9 cellular contexts compared by ENCODE assay signal in the genomic region with DNA sequence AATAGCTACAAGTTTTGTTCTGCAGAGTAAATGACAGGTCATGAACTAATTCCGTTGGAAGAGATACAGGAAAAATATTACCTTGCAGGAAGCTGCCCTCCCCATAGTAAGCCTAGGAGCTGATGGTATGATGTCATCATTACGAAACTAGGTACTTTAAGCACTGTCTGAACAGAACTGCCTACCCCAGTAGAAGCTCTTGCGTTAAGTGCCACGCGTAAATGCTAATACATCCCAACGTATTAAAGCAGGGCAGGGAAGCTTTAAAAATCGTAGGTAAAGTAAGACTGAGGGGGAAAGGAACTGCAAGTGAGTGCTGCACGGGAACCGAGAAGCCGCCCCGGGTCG. TPM values are rescaled to one million over a fixed set of nuclear protein-coding genes. Genes with fewer than 3 reads are reported as not detected.
DNase-seq lines count a peak whose midpoint lies in the region; ATAC-seq and TF ChIP-seq lines count a peak whose summit lies in the region.
"Had no signal": no experiment of that assay in that cellular context is flagged by ENCODE, and none has a peak within 500 bp of the region (broad histone marks: within the 10 kb centered on the region; RNA-seq: fewer than 3 reads in every experiment).

No MANE protein-coding gene starts in this region.

- H3K4me3 Mint-ChIP-seq in T-cell: peak overlapping the region; percentile 44 to 62 (median 54)

- H3K27ac Mint-ChIP-seq in T-cell: no peak overlapping the region

- CTCF ChIA-PET in T-cell (lab: Charles Lee): no interaction called here

- DNase-seq in NCI-H1694 treated with DMSO at 0.1 percent for 48 hours (lab: John Stamatoyannopoulos, UW) (peak; percentile 26), NCI-H1694 (lab: John Stamatoyannopoulos, UW) (no peak), HFF-Myc (ENCODE audit: extremely low read depth, low read depth) (no peak), MG63 (no peak), T-cell (no peak), fibroblast of lung (ENCODE audit: low read depth in 2 of 2) (peak; percentile 75 to 79), AML-193 (lab: John Stamatoyannopoulos, UW) (no peak)
- DNase-seq: CD4-positive, CD25-positive, alpha-beta regulatory T cell had no signal

- peaks cover 0 to 5% (median 4%) of the 10 kb centered on the region in 3 donors for H3K9me3 Mint-ChIP-seq in T-cell

- H3K79me2 ChIP-seq in fibroblast of lung (ENCODE audit: control insufficient read depth, insufficient read depth, low read length) (peaks cover 22% of the 10 kb centered on the region), neural cell (replicated peaks; ENCODE audit: insufficient read depth, low read length) (peaks cover 8% of the 10 kb centered on the region)

- peaks cover 7 to 9% (median 8%) of the 10 kb centered on the region in 3 donors for H3K4me1 Mint-ChIP-seq in T-cell

- H2AFZ ChIP-seq in fibroblast of lung (ENCODE audit: low read length) (peak overlapping the region; percentile 99), neural cell (ENCODE audit: low read depth, low read length) (peak overlapping the region; percentile 90)

- peaks cover 4% of the 10 kb centered on the region; the same call in 1 of the 2 replicates for H3K9me3 ChIP-seq in MG63
- no peaks in the 10 kb centered on the region for H3K9me3 ChIP-seq in fibroblast of lung (ENCODE audit: control insufficient read depth, insufficient read depth, low read depth, low read length)
- no peaks in the 10 kb centered on the region for H3K9me3 ChIP-seq in neural cell (ENCODE audit: low read length)

- no peaks in the 10 kb centered on the region for H3F3A ChIP-seq in neural cell (ENCODE audit: insufficient read depth, low read length, poor library complexity, severe bottlenecking)

- ATAC-seq in T-cell (replicated peaks in 1 of 4): no peak

- H3K4me3 ChIP-seq in HFF-Myc (replicated peaks; ENCODE audit: low read depth, low read length): peak overlapping the region; percentile 97
- peak overlapping the region; percentile 92 for H3K4me3 ChIP-seq in MG63
- peak overlapping the region; percentile 89 to 99 (median 98) for H3K4me3 ChIP-seq in fibroblast of lung (replicated peaks in 1 of 4; ENCODE audit: control extremely low read depth in 1 of 4, insufficient read depth in 1 of 4, low read depth in 3 of 4, low read length in 4 of 4)
- H3K4me3 ChIP-seq in neural cell (ENCODE audit: low read length): peak overlapping the region; percentile 95

- peaks cover 4% of the 10 kb centered on the region; the same call in 1 of the 2 replicates for H3K36me3 ChIP-seq in MG63
- H3K36me3 ChIP-seq in fibroblast of lung (ENCODE audit: control insufficient read depth, insufficient read depth, low read length): no peaks in the 10 kb centered on the region
- H3K36me3 ChIP-seq in neural cell (ENCODE audit: insufficient read depth, low read length): no peaks in the 10 kb centered on the region

- no peaks in the 10 kb centered on the region for H3K4me1 ChIP-seq in fibroblast of lung (ENCODE audit: control insufficient read depth, extremely low read depth, insufficient read depth, low read length)

- H3K27me3 ChIP-seq in MG63 (peaks cover 4% of the 10 kb centered on the region; the same call in 1 of the 2 replicates), fibroblast of lung (ENCODE audit: control insufficient read depth, insufficient read depth, low read length) (no peaks in the 10 kb centered on the region), neural cell (ENCODE audit: insufficient read depth, low read depth, low read length) (no peaks in the 10 kb centered on the region)

- no peaks in the 10 kb centered on the region for H4K20me1 ChIP-seq in fibroblast of lung (ENCODE audit: control insufficient read depth, extremely low read depth, insufficient read depth, low read length)
- no peaks in the 10 kb centered on the region for H4K20me1 ChIP-seq in neural cell (ENCODE audit: insufficient read depth)

- POLR2A ChIA-PET in T-cell (lab: Charles Lee): no interaction called here

- TF ChIP-seq CTCF in HFF-Myc (IDR thresholded peaks at IDR 0.05; ENCODE audit: low read depth, low read length, missing control alignments) (no peak), fibroblast of lung (conservative IDR thresholded peaks at IDR 0.05 in 1 of 2, IDR thresholded peaks at IDR 0.05 in 1 of 2; ENCODE audit: low read depth in 1 of 2, low read length in 2 of 2) (no peak), neural cell (IDR thresholded peaks at IDR 0.05; ENCODE audit: poor library complexity, severe bottlenecking) (no peak)

- no peaks in the 10 kb centered on the region for H3K9me2 ChIP-seq in neural cell (ENCODE audit: insufficient read depth, low read length)

- H3K36me3 Mint-ChIP-seq in T-cell: no peaks in the 10 kb centered on the region
- H3K36me3 Mint-ChIP-seq: CD4-positive, CD25-positive, alpha-beta regulatory T cell had no signal

- peak overlapping the region; percentile 78 for H3K4me2 ChIP-seq in fibroblast of lung (ENCODE audit: extremely low read depth, insufficient read depth, low read length)
- peak overlapping the region; percentile 29 for H3K4me2 ChIP-seq in neural cell (ENCODE audit: low read length)

- H3K27me3 Mint-ChIP-seq in T-cell: peaks cover 36 to 50% of the 10 kb centered on the region in 2 donors

- peak overlapping the region; percentile 99 for H3K27ac ChIP-seq in fibroblast of lung (ENCODE audit: insufficient read depth, low read length)
- H3K27ac ChIP-seq in neural cell (ENCODE audit: low read length): peak overlapping the region; percentile 45

- TF ChIP-seq EP300 in neural cell (conservative IDR thresholded peaks at IDR 0.05; ENCODE audit: poor library complexity, severe bottlenecking): no peak

- peak overlapping the region; percentile 98 for H3K9ac ChIP-seq in fibroblast of lung (ENCODE audit: insufficient read depth, low read length)
- H3K9ac ChIP-seq in neural cell (ENCODE audit: low read length): peak overlapping the region; percentile 70

- no peak for TF ChIP-seq RAD21 in neural cell (conservative IDR thresholded peaks at IDR 0.05)

TF ChIP-seq in neural cell, 6 proteins besides CTCF, POLR2A, EP300 and RAD21:
- TF ChIP-seq, protein P1, sequence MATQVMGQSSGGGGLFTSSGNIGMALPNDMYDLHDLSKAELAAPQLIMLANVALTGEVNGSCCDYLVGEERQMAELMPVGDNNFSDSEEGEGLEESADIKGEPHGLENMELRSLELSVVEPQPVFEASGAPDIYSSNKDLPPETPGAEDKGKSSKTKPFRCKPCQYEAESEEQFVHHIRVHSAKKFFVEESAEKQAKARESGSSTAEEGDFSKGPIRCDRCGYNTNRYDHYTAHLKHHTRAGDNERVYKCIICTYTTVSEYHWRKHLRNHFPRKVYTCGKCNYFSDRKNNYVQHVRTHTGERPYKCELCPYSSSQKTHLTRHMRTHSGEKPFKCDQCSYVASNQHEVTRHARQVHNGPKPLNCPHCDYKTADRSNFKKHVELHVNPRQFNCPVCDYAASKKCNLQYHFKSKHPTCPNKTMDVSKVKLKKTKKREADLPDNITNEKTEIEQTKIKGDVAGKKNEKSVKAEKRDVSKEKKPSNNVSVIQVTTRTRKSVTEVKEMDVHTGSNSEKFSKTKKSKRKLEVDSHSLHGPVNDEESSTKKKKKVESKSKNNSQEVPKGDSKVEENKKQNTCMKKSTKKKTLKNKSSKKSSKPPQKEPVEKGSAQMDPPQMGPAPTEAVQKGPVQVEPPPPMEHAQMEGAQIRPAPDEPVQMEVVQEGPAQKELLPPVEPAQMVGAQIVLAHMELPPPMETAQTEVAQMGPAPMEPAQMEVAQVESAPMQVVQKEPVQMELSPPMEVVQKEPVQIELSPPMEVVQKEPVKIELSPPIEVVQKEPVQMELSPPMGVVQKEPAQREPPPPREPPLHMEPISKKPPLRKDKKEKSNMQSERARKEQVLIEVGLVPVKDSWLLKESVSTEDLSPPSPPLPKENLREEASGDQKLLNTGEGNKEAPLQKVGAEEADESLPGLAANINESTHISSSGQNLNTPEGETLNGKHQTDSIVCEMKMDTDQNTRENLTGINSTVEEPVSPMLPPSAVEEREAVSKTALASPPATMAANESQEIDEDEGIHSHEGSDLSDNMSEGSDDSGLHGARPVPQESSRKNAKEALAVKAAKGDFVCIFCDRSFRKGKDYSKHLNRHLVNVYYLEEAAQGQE (IDR thresholded peaks at IDR 0.05; ENCODE audit: borderline replicate concordance): no peak
- no peak for TF ChIP-seq POLR2AphosphoS5 (IDR thresholded peaks at IDR 0.05)
- no peak for TF ChIP-seq EZH2 (IDR thresholded peaks at IDR 0.05; ENCODE audit: borderline replicate concordance, insufficient read depth, low read length, poor library complexity, severe bottlenecking)

RNA-seq across cellular contexts. Expression of a gene that starts 0.6 kb away (rescaled TPM):
- 8.8 and 21.2 TPM in 2 replicates for total RNA-seq in MG63 (2014; rRNA removed; shearing (Covaris generic); ENCODE audit: low replicate concordance)
- total RNA-seq in T-cell (under 1 TPM in 4 of 5 donors, not detected in 1; 0.13 to 0.59 (median 0.42) TPM), fibroblast of lung (39.3 and 47.2 TPM in 2 replicates)
- polyA plus RNA-seq in fibroblast of lung (17.5 and 26.3 TPM in 2 replicates), neural cell (31.1 and 35.3 TPM in 2 replicates)
- 10.1 and 14.2 TPM in 2 replicates for polyA plus RNA-seq in fibroblast of lung (2012)
- polyA minus RNA-seq in fibroblast of lung (ENCODE audit: low replicate concordance) (2.3 and 6.0 TPM in 2 replicates), neural cell (56.5 and 60.1 TPM in 2 replicates)

RNA-seq across cellular contexts. Expression of a gene that starts 37.3 kb away (rescaled TPM):
- total RNA-seq in MG63 (2014; rRNA removed; shearing (Covaris generic); ENCODE audit: low replicate concordance): 0.02 TPM in 1 of 2 replicates, not detected in the other
- total RNA-seq in T-cell: not detected
- not detected in 2 replicates for total RNA-seq in fibroblast of lung
- polyA plus RNA-seq in fibroblast of lung: 0.01 TPM in 1 of 2 replicates, not detected in the other
- not detected in 2 replicates for polyA plus RNA-seq in fibroblast of lung (2012)
- not detected in 2 replicates for polyA minus RNA-seq in fibroblast of lung (ENCODE audit: low replicate concordance)
- 10.9 and 12.3 TPM in 2 replicates for polyA plus RNA-seq in neural cell
- 27.8 and 31.4 TPM in 2 replicates for polyA minus RNA-seq in neural cell
- total RNA-seq: CD4-positive, CD25-positive, alpha-beta regulatory T cell had no signal
- polyA plus RNA-seq: CD4-positive, CD25-positive, alpha-beta regulatory T cell had no signal

Comparison
In these comparisons a context has a peak if more than half of its experiments do, and no peak if none do; other contexts are left out.
1. DNase-seq: peak in NCI-H1694 treated with DMSO at 0.1 percent for 48 hours (single experiment) and fibroblast of lung (2 of 2); none in NCI-H1694 (single experiment), HFF-Myc (single experiment), MG63 (single experiment), T-cell (0 of 34) and AML-193 (0 of 2).
2. Peak in every context shown above with its lines, with median percentiles within 50 percentile points of each other: H3K4me3 ChIP-seq.